1 cellular context compared by ENCODE assay signal in the genomic region with DNA sequence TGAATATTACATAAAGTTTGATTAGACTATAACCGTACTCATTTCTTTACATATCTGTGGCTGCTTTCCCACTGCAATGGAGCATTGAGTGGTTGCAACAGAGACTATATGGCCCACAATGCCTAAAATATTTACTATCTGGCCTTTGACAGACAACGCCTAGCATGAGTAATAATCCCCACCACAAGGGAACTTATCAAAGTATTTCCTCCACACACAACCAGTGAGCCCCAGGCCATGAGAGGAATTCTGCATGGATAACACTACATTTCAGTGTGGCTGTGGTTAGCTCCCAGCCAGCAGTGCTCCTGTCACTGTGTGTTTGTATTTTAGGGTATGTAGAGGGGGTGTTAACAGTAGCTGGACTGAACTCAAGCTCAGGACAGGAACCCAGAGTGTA.
TF ChIP-seq lines count a peak whose summit lies in the region.

No MANE protein-coding gene starts in this region.

TF ChIP-seq in HepG2, 621 proteins besides CTCF, POLR2A, EP300 and RAD21 (continued from another document):
- TF ChIP-seq, protein P1, sequence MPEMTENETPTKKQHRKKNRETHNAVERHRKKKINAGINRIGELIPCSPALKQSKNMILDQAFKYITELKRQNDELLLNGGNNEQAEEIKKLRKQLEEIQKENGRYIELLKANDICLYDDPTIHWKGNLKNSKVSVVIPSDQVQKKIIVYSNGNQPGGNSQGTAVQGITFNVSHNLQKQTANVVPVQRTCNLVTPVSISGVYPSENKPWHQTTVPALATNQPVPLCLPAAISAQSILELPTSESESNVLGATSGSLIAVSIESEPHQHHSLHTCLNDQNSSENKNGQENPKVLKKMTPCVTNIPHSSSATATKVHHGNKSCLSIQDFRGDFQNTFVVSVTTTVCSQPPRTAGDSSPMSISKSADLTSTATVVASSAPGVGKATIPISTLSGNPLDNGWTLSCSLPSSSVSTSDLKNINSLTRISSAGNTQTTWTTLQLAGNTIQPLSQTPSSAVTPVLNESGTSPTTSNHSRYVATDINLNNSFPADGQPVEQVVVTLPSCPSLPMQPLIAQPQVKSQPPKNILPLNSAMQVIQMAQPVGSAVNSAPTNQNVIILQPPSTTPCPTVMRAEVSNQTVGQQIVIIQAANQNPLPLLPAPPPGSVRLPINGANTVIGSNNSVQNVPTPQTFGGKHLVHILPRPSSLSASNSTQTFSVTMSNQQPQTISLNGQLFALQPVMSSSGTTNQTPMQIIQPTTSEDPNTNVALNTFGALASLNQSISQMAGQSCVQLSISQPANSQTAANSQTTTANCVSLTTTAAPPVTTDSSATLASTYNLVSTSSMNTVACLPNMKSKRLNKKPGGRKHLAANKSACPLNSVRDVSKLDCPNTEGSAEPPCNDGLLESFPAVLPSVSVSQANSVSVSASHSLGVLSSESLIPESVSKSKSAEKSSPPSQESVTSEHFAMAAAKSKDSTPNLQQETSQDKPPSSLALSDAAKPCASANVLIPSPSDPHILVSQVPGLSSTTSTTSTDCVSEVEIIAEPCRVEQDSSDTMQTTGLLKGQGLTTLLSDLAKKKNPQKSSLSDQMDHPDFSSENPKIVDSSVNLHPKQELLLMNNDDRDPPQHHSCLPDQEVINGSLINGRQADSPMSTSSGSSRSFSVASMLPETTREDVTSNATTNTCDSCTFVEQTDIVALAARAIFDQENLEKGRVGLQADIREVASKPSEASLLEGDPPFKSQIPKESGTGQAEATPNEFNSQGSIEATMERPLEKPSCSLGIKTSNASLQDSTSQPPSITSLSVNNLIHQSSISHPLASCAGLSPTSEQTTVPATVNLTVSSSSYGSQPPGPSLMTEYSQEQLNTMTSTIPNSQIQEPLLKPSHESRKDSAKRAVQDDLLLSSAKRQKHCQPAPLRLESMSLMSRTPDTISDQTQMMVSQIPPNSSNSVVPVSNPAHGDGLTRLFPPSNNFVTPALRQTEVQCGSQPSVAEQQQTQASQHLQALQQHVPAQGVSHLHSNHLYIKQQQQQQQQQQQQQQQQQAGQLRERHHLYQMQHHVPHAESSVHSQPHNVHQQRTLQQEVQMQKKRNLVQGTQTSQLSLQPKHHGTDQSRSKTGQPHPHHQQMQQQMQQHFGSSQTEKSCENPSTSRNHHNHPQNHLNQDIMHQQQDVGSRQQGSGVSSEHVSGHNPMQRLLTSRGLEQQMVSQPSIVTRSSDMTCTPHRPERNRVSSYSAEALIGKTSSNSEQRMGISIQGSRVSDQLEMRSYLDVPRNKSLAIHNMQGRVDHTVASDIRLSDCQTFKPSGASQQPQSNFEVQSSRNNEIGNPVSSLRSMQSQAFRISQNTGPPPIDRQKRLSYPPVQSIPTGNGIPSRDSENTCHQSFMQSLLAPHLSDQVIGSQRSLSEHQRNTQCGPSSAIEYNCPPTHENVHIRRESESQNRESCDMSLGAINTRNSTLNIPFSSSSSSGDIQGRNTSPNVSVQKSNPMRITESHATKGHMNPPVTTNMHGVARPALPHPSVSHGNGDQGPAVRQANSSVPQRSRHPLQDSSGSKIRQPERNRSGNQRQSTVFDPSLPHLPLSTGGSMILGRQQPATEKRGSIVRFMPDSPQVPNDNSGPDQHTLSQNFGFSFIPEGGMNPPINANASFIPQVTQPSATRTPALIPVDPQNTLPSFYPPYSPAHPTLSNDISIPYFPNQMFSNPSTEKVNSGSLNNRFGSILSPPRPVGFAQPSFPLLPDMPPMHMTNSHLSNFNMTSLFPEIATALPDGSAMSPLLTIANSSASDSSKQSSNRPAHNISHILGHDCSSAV (CRISPR knock-in tag; IDR thresholded peaks at IDR 0.05; ENCODE audit: borderline replicate concordance): no peak
- TF ChIP-seq FOSL2 (CRISPR knock-in tag; IDR thresholded peaks at IDR 0.05) (no peak), ZNF253 (CRISPR knock-in tag; IDR thresholded peaks at IDR 0.05; ENCODE audit: borderline replicate concordance) (no peak), SP5 (CRISPR knock-in tag; IDR thresholded peaks at IDR 0.05; ENCODE audit: borderline replicate concordance, low read depth) (no peak), ZNF782 (CRISPR knock-in tag; IDR thresholded peaks at IDR 0.05; ENCODE audit: borderline replicate concordance) (no peak), ZNF879 (CRISPR knock-in tag; IDR thresholded peaks at IDR 0.05) (no peak), TAF1 (CRISPR knock-in tag; IDR thresholded peaks at IDR 0.05) (no peak), SYNCRIP (IDR thresholded peaks at IDR 0.05; ENCODE audit: insufficient read depth, low read depth, low read length) (no peak), ZMYM3 (CRISPR knock-in tag; IDR thresholded peaks at IDR 0.05) (no peak)
- TF ChIP-seq, protein P2, sequence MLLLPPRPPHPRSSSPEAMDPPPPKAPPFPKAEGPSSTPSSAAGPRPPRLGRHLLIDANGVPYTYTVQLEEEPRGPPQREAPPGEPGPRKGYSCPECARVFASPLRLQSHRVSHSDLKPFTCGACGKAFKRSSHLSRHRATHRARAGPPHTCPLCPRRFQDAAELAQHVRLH (CRISPR knock-in tag; IDR thresholded peaks at IDR 0.05; ENCODE audit: borderline replicate concordance, low read depth): no peak
TF ChIP-seq in HepG2: peak in this region for 0.
